Comparison of ENCODE assay signal across 9 cellular contexts in the genomic region with DNA sequence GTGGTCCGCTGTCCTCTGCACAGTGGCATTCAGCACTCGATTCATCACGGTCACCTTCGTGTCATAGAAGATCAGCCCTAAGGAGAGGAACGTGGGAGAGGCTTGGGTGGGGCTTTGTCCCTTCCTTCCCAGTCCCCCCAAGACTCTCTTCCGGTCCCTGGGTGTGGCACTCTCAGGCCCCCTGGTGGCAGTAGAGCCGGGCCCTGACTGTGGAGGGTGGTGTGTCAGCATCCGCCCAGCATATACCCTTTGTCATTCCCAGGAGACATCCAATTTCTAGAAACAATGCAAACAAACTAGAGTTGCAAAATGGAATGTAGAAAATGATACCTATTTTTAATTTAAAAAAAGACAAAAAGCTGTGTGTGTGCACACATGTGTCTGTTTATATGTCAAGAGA. TPM values are rescaled to one million over a fixed set of nuclear protein-coding genes. Genes with fewer than 3 reads are reported as not detected.
A peak's percentile ranks its signal among the peaks of the same experiment; 100 is the strongest.
DNase-seq lines count a peak whose midpoint lies in the region; ATAC-seq and TF ChIP-seq lines count a peak whose summit lies in the region.
"Had no signal": no experiment of that assay in that cellular context is flagged by ENCODE, and none has a peak within 500 bp of the region (broad histone marks: within the 10 kb centered on the region; RNA-seq: fewer than 3 reads in every experiment).

No MANE protein-coding gene starts in this region.

- no peaks in the 10 kb centered on the region; a peak in 1 of 4 replicates for H3K4me1 ChIP-seq in HCT116 (ENCODE audit: control insufficient read depth in 1 of 2, insufficient read depth in 2 of 2, low read length in 2 of 2)
- no peaks in the 10 kb centered on the region for H3K4me1 ChIP-seq in gastroesophageal sphincter
- H3K4me1 ChIP-seq in tibial artery, result no peaks in the 10 kb centered on the region

- 41 to 60% methylated on average over 5 to 6 of the region's 8 CpGs for WGBS in gastroesophageal sphincter (ENCODE audit: low coverage in 1 of 2), 2 donors

- H3K4me1 Mint-ChIP-seq in activated CD4-positive, alpha-beta T cell treated with anti-CD3 and anti-CD28 coated beads, Interleukin-2, amount 10 ng/mL, durations not matched to agents 24 days and 14 days, result peaks cover 3% of the 10 kb centered on the region
- H3K4me1 Mint-ChIP-seq: brain had no signal

- H3K9me3 ChIP-seq in HCT116 (ENCODE audit: control insufficient read depth in 1 of 2, insufficient read depth in 1 of 2, low read depth in 1 of 2, low read length in 2 of 2), result no peaks in the 10 kb centered on the region
- H3K9me3 ChIP-seq in gastroesophageal sphincter, result no peaks in the 10 kb centered on the region
- H3K9me3 ChIP-seq in tibial artery, result no peaks in the 10 kb centered on the region

- TF ChIP-seq POLR2A in HCT116 (IDR thresholded peaks at IDR 0.05; ENCODE audit: borderline replicate concordance, extremely low read depth, insufficient read depth, insufficient read length), result no peak
- no peak for TF ChIP-seq POLR2A in gastroesophageal sphincter (IDR thresholded peaks at IDR 0.05)

- no peaks in the 10 kb centered on the region for H3K27me3 Mint-ChIP-seq in activated CD4-positive, alpha-beta T cell treated with anti-CD3 and anti-CD28 coated beads, Interleukin-2, amount 10 ng/mL, durations not matched to agents 24 days and 14 days

- ATAC-seq in HCT116 (peak; percentile 89), gastroesophageal sphincter (no peak), GM19328 (IDR thresholded peaks at IDR 0.05; ENCODE audit: unreplicated experiment) (no peak), GM19397 (IDR thresholded peaks at IDR 0.05; ENCODE audit: unreplicated experiment) (no peak)

- H3K9me3 Mint-ChIP-seq in activated CD4-positive, alpha-beta T cell treated with anti-CD3 and anti-CD28 coated beads, Interleukin-2, amount 10 ng/mL, durations not matched to agents 24 days and 14 days, result no peaks in the 10 kb centered on the region
- H3K9me3 Mint-ChIP-seq: brain had no signal

- peak; percentile 77 for TF ChIP-seq RAD21 in HCT116 (IDR thresholded peaks at IDR 0.05; ENCODE audit: low read depth)

- H3K9me2 ChIP-seq in HCT116 (ENCODE audit: insufficient read depth), result no peaks in the 10 kb centered on the region

- RAD21 ChIA-PET in HCT116 (lab: Charles Lee; ENCODE audit: low non-redundant PET in 1 of 2, low total read pairs in 2 of 2, uncharacterized antibody in 2 of 2, unreplicated experiment in 2 of 2), result no interaction called here

- DNase-seq in AG08396 (ENCODE audit: low spot score) (peak; percentile 50), HCT116 (ENCODE audit: low read depth, low spot score) (no peak), tibial artery (peak in 1 of 2 donors; percentile 55), globus pallidus (ENCODE audit: low spot score) (no peak)
- DNase-seq in activated CD4-positive, alpha-beta T cell treated with anti-CD3 and anti-CD28 coated beads, Interleukin-2, amount 10 ng/mL, durations not matched to agents 24 days and 14 days, result peak; percentile 70

- H3K27ac Mint-ChIP-seq in activated CD4-positive, alpha-beta T cell treated with anti-CD3 and anti-CD28 coated beads, Interleukin-2, amount 10 ng/mL, durations not matched to agents 24 days and 14 days, result no peak overlapping the region

- H3K9ac ChIP-seq in HCT116 (ENCODE audit: low read length), result no peak overlapping the region

- no peak for TF ChIP-seq EP300 in gastroesophageal sphincter (IDR thresholded peaks at IDR 0.05)

- CTCF ChIA-PET in HCT116 (lab: Charles Lee), result no interaction called here

- POLR2A ChIA-PET in HCT116 (lab: Charles Lee), result no interaction called here

- no peaks in the 10 kb centered on the region for H3K79me2 ChIP-seq in HCT116 (ENCODE audit: insufficient read depth, low read length)

- H4K20me1 ChIP-seq in HCT116 (ENCODE audit: insufficient read depth), result no peaks in the 10 kb centered on the region

- H3K36me3 ChIP-seq in HCT116 (ENCODE audit: control insufficient read depth in 1 of 2, insufficient read depth in 2 of 2, low read length in 2 of 2) (no peaks in the 10 kb centered on the region; a peak in 1 of 4 replicates), gastroesophageal sphincter (peaks cover 0 to 98% of the 10 kb centered on the region in 2 donors), tibial artery (peaks cover 35 to 98% (median 63%) of the 10 kb centered on the region in 3 donors)

- H3K27me3 ChIP-seq in HCT116 (ENCODE audit: insufficient read depth, low read length), result no peaks in the 10 kb centered on the region
- no peaks in the 10 kb centered on the region for H3K27me3 ChIP-seq in gastroesophageal sphincter
- H3K27me3 ChIP-seq in tibial artery, result no peaks in the 10 kb centered on the region

- no peak overlapping the region for H3K4me3 ChIP-seq in HCT116 (replicated peaks in 1 of 2; ENCODE audit: low read depth in 1 of 2, low read length in 2 of 2)
- H3K4me3 ChIP-seq in gastroesophageal sphincter, result no peak overlapping the region
- no peak overlapping the region for H3K4me3 ChIP-seq in tibial artery

- TF ChIP-seq CTCF in HCT116 (IDR thresholded peaks at IDR 0.05 in 2 of 3, conservative IDR thresholded peaks at IDR 0.05 in 1 of 3; ENCODE audit: borderline replicate concordance in 1 of 3, insufficient read depth in 1 of 3, low read depth in 2 of 3, low read length in 2 of 3) (peak; percentile 49 to 75 (median 68)), gastroesophageal sphincter (IDR thresholded peaks at IDR 0.05) (peak in 3 of 4 experiments; percentile 27 to 41 (median 28)), tibial artery (IDR thresholded peaks at IDR 0.05) (peak; percentile 14 to 19)

- no peak overlapping the region for H2AFZ ChIP-seq in HCT116 (ENCODE audit: low read depth, low read length, poor library complexity, severe bottlenecking)

- H3K4me2 ChIP-seq in HCT116 (ENCODE audit: low read length), result no peak overlapping the region

- H3K4me3 Mint-ChIP-seq in activated CD4-positive, alpha-beta T cell treated with anti-CD3 and anti-CD28 coated beads, Interleukin-2, amount 10 ng/mL, durations not matched to agents 24 days and 14 days, result no peak overlapping the region
- H3K4me3 Mint-ChIP-seq: brain had no signal

- intact Hi-C loops in HCT116 (cut with micrococcal nuclease), result no loop called here
- intact Hi-C loops in activated CD4-positive, alpha-beta T cell treated with anti-CD3 and anti-CD28 coated beads, Interleukin-2, amount 10 ng/mL, durations not matched to agents 24 days and 14 days (cut with micrococcal nuclease), result no loop called here
- intact Hi-C loops in tibial artery (cut with DNase I; ENCODE audit: low total_unique reads), result no loop called here

- no TSS peak for BruUV-seq in HCT116 (replicated peaks; lab: Mats Ljungman, UMichigan)

- peaks cover 19% of the 10 kb centered on the region for H3K36me3 Mint-ChIP-seq in activated CD4-positive, alpha-beta T cell treated with anti-CD3 and anti-CD28 coated beads, Interleukin-2, amount 10 ng/mL, durations not matched to agents 24 days and 14 days (ENCODE audit: low read depth)

- H3K27ac ChIP-seq in HCT116 (ENCODE audit: low read depth, low read length), result no peak overlapping the region
- no peak overlapping the region for H3K27ac ChIP-seq in gastroesophageal sphincter
- no peak overlapping the region for H3K27ac ChIP-seq in tibial artery

TF ChIP-seq in HCT116, 20 proteins besides CTCF, POLR2A, EP300 and RAD21:
- TF ChIP-seq EGR1 (IDR thresholded peaks at IDR 0.05; ENCODE audit: low read depth) (no peak), JUND (IDR thresholded peaks at IDR 0.05) (no peak), POLR2AphosphoS5 (IDR thresholded peaks at IDR 0.05; ENCODE audit: low read depth, low read length) (no peak)
- TF ChIP-seq, protein P1, sequence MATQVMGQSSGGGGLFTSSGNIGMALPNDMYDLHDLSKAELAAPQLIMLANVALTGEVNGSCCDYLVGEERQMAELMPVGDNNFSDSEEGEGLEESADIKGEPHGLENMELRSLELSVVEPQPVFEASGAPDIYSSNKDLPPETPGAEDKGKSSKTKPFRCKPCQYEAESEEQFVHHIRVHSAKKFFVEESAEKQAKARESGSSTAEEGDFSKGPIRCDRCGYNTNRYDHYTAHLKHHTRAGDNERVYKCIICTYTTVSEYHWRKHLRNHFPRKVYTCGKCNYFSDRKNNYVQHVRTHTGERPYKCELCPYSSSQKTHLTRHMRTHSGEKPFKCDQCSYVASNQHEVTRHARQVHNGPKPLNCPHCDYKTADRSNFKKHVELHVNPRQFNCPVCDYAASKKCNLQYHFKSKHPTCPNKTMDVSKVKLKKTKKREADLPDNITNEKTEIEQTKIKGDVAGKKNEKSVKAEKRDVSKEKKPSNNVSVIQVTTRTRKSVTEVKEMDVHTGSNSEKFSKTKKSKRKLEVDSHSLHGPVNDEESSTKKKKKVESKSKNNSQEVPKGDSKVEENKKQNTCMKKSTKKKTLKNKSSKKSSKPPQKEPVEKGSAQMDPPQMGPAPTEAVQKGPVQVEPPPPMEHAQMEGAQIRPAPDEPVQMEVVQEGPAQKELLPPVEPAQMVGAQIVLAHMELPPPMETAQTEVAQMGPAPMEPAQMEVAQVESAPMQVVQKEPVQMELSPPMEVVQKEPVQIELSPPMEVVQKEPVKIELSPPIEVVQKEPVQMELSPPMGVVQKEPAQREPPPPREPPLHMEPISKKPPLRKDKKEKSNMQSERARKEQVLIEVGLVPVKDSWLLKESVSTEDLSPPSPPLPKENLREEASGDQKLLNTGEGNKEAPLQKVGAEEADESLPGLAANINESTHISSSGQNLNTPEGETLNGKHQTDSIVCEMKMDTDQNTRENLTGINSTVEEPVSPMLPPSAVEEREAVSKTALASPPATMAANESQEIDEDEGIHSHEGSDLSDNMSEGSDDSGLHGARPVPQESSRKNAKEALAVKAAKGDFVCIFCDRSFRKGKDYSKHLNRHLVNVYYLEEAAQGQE (IDR thresholded peaks at IDR 0.05; ENCODE audit: low read depth), result no peak

RNA-seq across cellular contexts. Expression of a gene that starts 45.0 kb away (rescaled TPM):
- total RNA-seq in HCT116 (2021; ENCODE audit: unreplicated experiment) (25.5 TPM), gastroesophageal sphincter (10 to 100 TPM; 28.2 to 37.7 (median 30.2) TPM)
- polyA plus RNA-seq in HCT116 (2012), result 20.2 and 24.5 TPM in 2 replicates
- 45.6 and 48.3 TPM in 2 replicates for total RNA-seq in activated CD4-positive, alpha-beta T cell treated with anti-CD3 and anti-CD28 coated beads, Interleukin-2, amount 10 ng/mL, durations not matched to agents 24 days and 14 days

Comparison
In these comparisons a context has a peak if more than half of its experiments do, and no peak if none do; other contexts are left out.
1. DNase-seq: peak in AG08396 (single experiment) and activated CD4-positive, alpha-beta T cell treated with anti-CD3 and anti-CD28 coated beads, Interleukin-2, amount 10 ng/mL, durations not matched to agents 24 days and 14 days (single experiment); none in HCT116 (single experiment) and globus pallidus (single experiment).
2. CTCF ChIP-seq: peak in every context shown above with its lines; median percentile 68 in HCT116; 28 in gastroesophageal sphincter; 16 in tibial artery.